ENCODE assay signal across 16 cellular contexts in the genomic region with DNA sequence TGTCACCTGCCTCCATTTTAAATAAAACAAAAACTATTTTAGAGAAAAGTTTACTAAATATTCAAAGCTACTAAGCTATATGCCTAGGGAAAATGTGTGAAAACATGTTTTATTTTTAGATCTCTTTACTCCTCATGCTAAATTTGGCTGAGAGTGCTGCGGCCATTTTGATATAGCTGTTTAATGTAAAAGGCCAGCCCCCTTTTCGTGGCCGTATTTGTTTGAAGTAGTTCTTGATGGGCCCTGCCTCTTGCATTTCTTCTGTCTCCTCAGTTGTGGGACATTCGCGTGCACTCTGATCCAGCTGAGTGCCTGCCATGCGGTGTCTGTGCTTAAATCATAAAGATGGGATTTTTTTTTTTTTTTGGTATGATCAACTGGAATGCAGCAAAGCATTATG.
A peak's percentile ranks its signal among the peaks of the same experiment; 100 is the strongest.
DNase-seq lines count a peak whose midpoint lies in the region; ATAC-seq and TF ChIP-seq lines count a peak whose summit lies in the region.
"Had no signal": no experiment of that assay in that cellular context is flagged by ENCODE, and none has a peak within 500 bp of the region (broad histone marks: within the 10 kb centered on the region; RNA-seq: fewer than 3 reads in every experiment).

No MANE protein-coding gene starts in this region.

- no peak overlapping the region for H3K23ac ChIP-seq in H9 (ENCODE audit: insufficient read length, low read depth, low read length)

- H3K4ac ChIP-seq in H9 (ENCODE audit: low read depth, low read length) = no peak overlapping the region

- H2BK15ac ChIP-seq in H9 (ENCODE audit: low read depth, low read length) = no peak overlapping the region

- H3K79me2 ChIP-seq in GM23338 (replicated peaks; ENCODE audit: insufficient read depth) = no peaks in the 10 kb centered on the region
- 0 out of 2 replicates have a peak, but pooled peaks cover 2% of the 10 kb centered on the region for H3K79me2 ChIP-seq in H9 (ENCODE audit: insufficient read depth, low read length)
- H3K79me2 ChIP-seq in neural progenitor cell (ENCODE audit: low read depth) = no peaks in the 10 kb centered on the region

- no peak overlapping the region for H3K27ac ChIP-seq in GM23338 (ENCODE audit: low read depth)
- H3K27ac ChIP-seq in H9 (ENCODE audit: insufficient read length, low read depth, low read length) = no peak overlapping the region
- no peak overlapping the region for H3K27ac ChIP-seq in neural progenitor cell

- H3K27me3 ChIP-seq in GM23338 (ENCODE audit: insufficient read depth) = no peaks in the 10 kb centered on the region
- no peaks in the 10 kb centered on the region for H3K27me3 ChIP-seq in H9 (ENCODE audit: insufficient read depth, low read length)
- no peaks in the 10 kb centered on the region for H3K27me3 ChIP-seq in neural progenitor cell

- H2BK20ac ChIP-seq in H9 (ENCODE audit: low read depth, low read length, poor library complexity, severe bottlenecking) = no peak overlapping the region

- H3K4me1 Mint-ChIP-seq in GM23338 (peaks cover 7% of the 10 kb centered on the region), H9 (peaks cover 4 to 5% of the 10 kb centered on the region in 2 experiments), neural progenitor cell (no peaks in the 10 kb centered on the region), mesothelial cell of epicardium (peaks cover 6% of the 10 kb centered on the region)

- no peak overlapping the region for H3K56ac ChIP-seq in H9 (ENCODE audit: insufficient read length, low read depth, low read length)

- no peak overlapping the region for H2BK12ac ChIP-seq in H9 (ENCODE audit: insufficient read length, low read depth, low read length)

- H2BK5ac ChIP-seq in H9 (ENCODE audit: insufficient read length, low read length) = no peak overlapping the region

- H3F3A ChIP-seq in GM23338 (replicated peaks; ENCODE audit: low read depth) = no peaks in the 10 kb centered on the region
- H3F3A ChIP-seq in neural progenitor cell (ENCODE audit: low read depth) = no peaks in the 10 kb centered on the region

- no peak overlapping the region for H3K18ac ChIP-seq in H9 (ENCODE audit: insufficient read length, low read depth, low read length)

- H3K27me3 Mint-ChIP-seq in GM23338 (ENCODE audit: insufficient read depth, low read depth, poor library complexity) (no peaks in the 10 kb centered on the region), H9 (ENCODE audit: low read depth) (no peaks in the 10 kb centered on the region; the same call in 1 of the 2 replicates), neural progenitor cell (ENCODE audit: insufficient read depth, low read depth) (peaks cover 4% of the 10 kb centered on the region), mesothelial cell of epicardium (ENCODE audit: low read depth) (no peaks in the 10 kb centered on the region)
- H3K27me3 Mint-ChIP-seq: CD4-positive, alpha-beta memory T cell had no signal

- ATAC-seq in GM23338 (no peak), HG03159 (IDR thresholded peaks at IDR 0.05; ENCODE audit: unreplicated experiment) (no peak)

- H4K8ac ChIP-seq in H9 (replicated peaks; ENCODE audit: insufficient read length, low read depth, low read length) = no peak overlapping the region

- H3K36me3 Mint-ChIP-seq in GM23338 (ENCODE audit: low read depth) (no peaks in the 10 kb centered on the region), H9 (ENCODE audit: insufficient read depth in 1 of 3, low read depth in 3 of 3) (no peaks in the 10 kb centered on the region), neural progenitor cell (no peaks in the 10 kb centered on the region), mesothelial cell of epicardium (peaks cover 2% of the 10 kb centered on the region)

- H3K4me1 ChIP-seq in GM23338 (ENCODE audit: insufficient read depth) (no peaks in the 10 kb centered on the region), H9 (ENCODE audit: insufficient read depth, low read length) (no peaks in the 10 kb centered on the region; the same call in 1 of the 2 replicates), neural progenitor cell (no peaks in the 10 kb centered on the region)
- H3K4me1 ChIP-seq: HAP-1 had no signal

- no peak overlapping the region for H4K5ac ChIP-seq in H9 (ENCODE audit: insufficient read length, low read depth, low read length)

- no peaks in the 10 kb centered on the region for H3K36me3 ChIP-seq in GM23338 (ENCODE audit: insufficient read depth)
- no peaks in the 10 kb centered on the region for H3K36me3 ChIP-seq in neural progenitor cell
- H3K36me3 ChIP-seq: HAP-1 had no signal

- H2BK120ac ChIP-seq in H9 (ENCODE audit: low read depth, low read length, poor library complexity, severe bottlenecking) = no peak overlapping the region

- H2AK5ac ChIP-seq in H9 (ENCODE audit: insufficient read length, low read length) = no peak overlapping the region

- H3K27ac Mint-ChIP-seq in GM23338 (no peak overlapping the region; the same call in 1 of the 2 replicates), H9 (peak overlapping the region in 2 of 3 experiments; percentile 47 to 49; a peak in 2 of 7 replicates), neural progenitor cell (no peak overlapping the region), mesothelial cell of epicardium (no peak overlapping the region)
- H3K27ac Mint-ChIP-seq: HFFc6 had no signal

- H3K4me3 ChIP-seq in GM23338 (no peak overlapping the region), neural progenitor cell (no peak overlapping the region)
- H3K4me3 ChIP-seq: HAP-1 had no signal

- H3T11ph ChIP-seq in H9 (ENCODE audit: low read length) = no peak overlapping the region

- no peak overlapping the region for H3K4me2 ChIP-seq in GM23338
- H3K4me2 ChIP-seq in H9 (ENCODE audit: insufficient read depth, insufficient read length, low read length) = no peak overlapping the region
- no peak overlapping the region for H3K4me2 ChIP-seq in neural progenitor cell

- H3K23me2 ChIP-seq in H9 (ENCODE audit: insufficient read length, low read depth, low read length, poor library complexity, severe bottlenecking) = no peaks in the 10 kb centered on the region

- H4K91ac ChIP-seq in H9 (ENCODE audit: insufficient read length, low read depth, low read length) = no peak overlapping the region

- H4K20me1 ChIP-seq in GM23338 (replicated peaks; ENCODE audit: insufficient read depth) (no peaks in the 10 kb centered on the region), H9 (ENCODE audit: control insufficient read depth, insufficient read depth, insufficient read length) (no peaks in the 10 kb centered on the region), neural progenitor cell (ENCODE audit: low read depth) (no peaks in the 10 kb centered on the region)

- H3K79me1 ChIP-seq in H9 (ENCODE audit: insufficient read depth, low read depth, low read length, poor library complexity, severe bottlenecking) = no peaks in the 10 kb centered on the region

- no peak for TF ChIP-seq CTCF in GM23338 (conservative IDR thresholded peaks at IDR 0.05; ENCODE audit: low read depth in 2 of 2)
- no peak for TF ChIP-seq CTCF in H9 (conservative IDR thresholded peaks at IDR 0.05)
- no peak for TF ChIP-seq CTCF in neural progenitor cell (IDR thresholded peaks at IDR 0.05)
- TF ChIP-seq CTCF in mesothelial cell of epicardium (IDR thresholded peaks at IDR 0.05; ENCODE audit: unreplicated experiment) = no peak

- H3K9me3 ChIP-seq in H9 (ENCODE audit: control insufficient read depth, low read depth, low read length) = no peaks in the 10 kb centered on the region
- H3K9me3 ChIP-seq in neural progenitor cell (ENCODE audit: low read depth) = no peaks in the 10 kb centered on the region
- H3K9me3 ChIP-seq: HAP-1 had no signal

- no peak overlapping the region for H3K9ac ChIP-seq in H9 (ENCODE audit: extremely low read depth, insufficient read length, low read length)
- H3K9ac ChIP-seq in neural progenitor cell = no peak overlapping the region

- no peaks in the 10 kb centered on the region for H3K9me2 ChIP-seq in GM23338 (ENCODE audit: insufficient read depth)

- H3K4me3 Mint-ChIP-seq in GM23338 = no peak overlapping the region
- no peak overlapping the region for H3K4me3 Mint-ChIP-seq in H9
- H3K4me3 Mint-ChIP-seq in neural progenitor cell = no peak overlapping the region
- no peak overlapping the region for H3K4me3 Mint-ChIP-seq in mesothelial cell of epicardium
- H3K4me3 Mint-ChIP-seq: CD4-positive, alpha-beta memory T cell; HFFc6 had no signal

- no peak overlapping the region for H2AFZ ChIP-seq in GM23338
- H2AFZ ChIP-seq in H9 (ENCODE audit: low read length) = no peak overlapping the region
- H2AFZ ChIP-seq in neural progenitor cell (replicated peaks) = peak overlapping the region; percentile 50

- H3K14ac ChIP-seq in H9 (ENCODE audit: insufficient read depth, low read length) = no peak overlapping the region

- no peaks in the 10 kb centered on the region for H3K9me3 Mint-ChIP-seq in GM23338
- no peaks in the 10 kb centered on the region for H3K9me3 Mint-ChIP-seq in H9
- no peaks in the 10 kb centered on the region for H3K9me3 Mint-ChIP-seq in neural progenitor cell
- H3K9me3 Mint-ChIP-seq in mesothelial cell of epicardium = no peaks in the 10 kb centered on the region
- H3K9me3 Mint-ChIP-seq: HFFc6 had no signal

- peak; percentile 48 for DNase-seq in GM23338 (ENCODE audit: low spot score)
- DNase-seq in H9 = no peak
- DNase-seq in NCI-H526 treated with DMSO at 0.1 percent for 48 hours (lab: John Stamatoyannopoulos, UW) = peak; percentile 68
- DNase-seq in neural progenitor cell (ENCODE audit: low spot score) = no peak
- DNase-seq in activated CD4-positive, alpha-beta T cell treated with anti-CD3 and anti-CD28 coated beads, Interleukin-2, amount 50 U/mL, for 48 hours = no peak
- no peak for DNase-seq in mesothelial cell of epicardium (ENCODE audit: low spot score in 2 of 2, unreplicated experiment in 2 of 2)
- DNase-seq: C1 segment of cervical spinal cord; Calu3; CD4-positive, alpha-beta memory T cell; COR-L47; DMS53; DMS79 treated with DMSO at 0.1 percent for 48 hours; GF-D8; HFFc6 had no signal

- no CpG with 5 or more reads among the region's 6 CpGs for WGBS in H9 (ENCODE audit: extremely low coverage, insufficient read length, low lambda C conversion rate)

TF ChIP-seq in GM23338, 12 proteins besides CTCF, POLR2A, EP300 and RAD21:
- TF ChIP-seq JUNB (IDR thresholded peaks at IDR 0.05; ENCODE audit: unreplicated experiment) (no peak), STAT1 (IDR thresholded peaks at IDR 0.05; ENCODE audit: unreplicated experiment) (no peak), EZH2phosphoT487 (IDR thresholded peaks at IDR 0.05; ENCODE audit: unreplicated experiment) (no peak), ZNF114 (CRISPR knock-in tag; IDR thresholded peaks at IDR 0.05) (no peak)

Comparison
In these comparisons a context has a peak if more than half of its experiments do, and no peak if none do; other contexts are left out.
1. DNase-seq: peak in GM23338 (single experiment) and NCI-H526 treated with DMSO at 0.1 percent for 48 hours (single experiment); none in H9 (single experiment), neural progenitor cell (single experiment), activated CD4-positive, alpha-beta T cell treated with anti-CD3 and anti-CD28 coated beads, Interleukin-2, amount 50 U/mL, for 48 hours (0 of 2) and mesothelial cell of epicardium (0 of 2).
2. H3K27ac Mint-ChIP-seq: peak in H9 (2 of 3); none in GM23338 (single experiment), neural progenitor cell (single experiment) and mesothelial cell of epicardium (single experiment).